ENCODE assay signal across 8 cellular contexts in the genomic region with DNA sequence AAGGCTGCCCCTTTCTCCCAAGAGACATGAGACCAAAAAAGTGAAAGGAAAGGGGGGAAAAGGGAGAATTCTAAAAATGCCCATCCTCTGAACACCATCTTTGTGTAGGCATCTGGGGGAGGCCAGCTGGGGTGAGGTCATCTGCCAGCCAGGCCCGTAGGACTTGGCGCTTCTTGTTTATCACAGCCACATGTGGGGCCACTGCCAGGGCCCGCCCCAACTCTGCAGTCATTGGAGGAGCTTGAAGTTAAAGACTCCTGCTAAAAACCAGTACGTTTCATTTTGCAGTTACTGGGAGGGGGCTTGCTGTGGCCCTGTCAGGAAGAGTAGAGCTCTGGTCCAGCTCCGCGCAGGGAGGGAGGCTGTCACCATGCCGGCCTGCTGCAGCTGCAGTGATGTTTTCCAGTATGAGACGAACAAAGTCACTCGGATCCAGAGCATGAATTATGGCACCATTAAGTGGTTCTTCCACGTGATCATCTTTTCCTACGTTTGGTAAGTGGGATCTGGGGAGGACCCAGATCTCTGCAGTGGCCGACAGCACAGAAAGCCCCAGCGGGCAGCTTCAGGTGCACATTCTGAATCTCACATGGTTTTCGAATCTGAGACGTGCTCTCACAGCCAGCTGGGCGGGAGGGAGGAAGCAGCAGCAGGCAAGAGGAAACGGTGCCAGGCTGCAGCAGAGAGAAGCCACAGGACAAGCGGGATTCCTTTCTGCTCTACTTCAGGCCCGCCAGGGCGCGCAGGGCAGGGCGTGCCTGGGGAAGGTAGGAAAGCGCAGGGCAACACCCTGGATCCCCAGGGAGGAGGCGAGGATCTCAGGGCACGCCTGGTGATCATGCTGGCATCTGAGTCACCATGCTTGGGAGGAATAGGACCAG. TPM values are rescaled to one million over a fixed set of nuclear protein-coding genes. Genes with fewer than 3 reads are reported as not detected.
A peak's percentile ranks its signal among the peaks of the same experiment; 100 is the strongest.
DNase-seq lines count a peak whose midpoint lies in the region; ATAC-seq and TF ChIP-seq lines count a peak whose summit lies in the region.

A gene (plus strand): TSS at position 276 of the 881 bp plus-strand sequence. CDS start 95 bp downstream, at position 371.

- TF ChIP-seq POLR2A in HCT116 (IDR thresholded peaks at IDR 0.05; ENCODE audit: borderline replicate concordance, extremely low read depth, insufficient read depth, insufficient read length): no peak

- peaks cover 63% of the 10 kb centered on the region for H3K4me1 Mint-ChIP-seq in activated CD8-positive, alpha-beta memory T cell treated with anti-CD3 and anti-CD28 coated beads, Interleukin-2, amount 10 ng/mL, durations not matched to agents 7 days and 5 days

- BruUV-seq in HCT116 (replicated peaks; lab: Mats Ljungman, UMichigan): no TSS peak

- no peaks in the 10 kb centered on the region for H4K20me1 ChIP-seq in HCT116 (ENCODE audit: insufficient read depth)

- peak within 1 kb of the TSS; percentile 92 for H2AFZ ChIP-seq in HCT116 (ENCODE audit: low read depth, low read length, poor library complexity, severe bottlenecking)

- POLR2A ChIA-PET in HCT116 (lab: Charles Lee): interaction anchor here (1.1 kb wide), 1 partner anchor 9 kb away, joined by 3 read pairs; no protein-coding TSS in a partner anchor

- H3K36me3 ChIP-seq in HCT116 (ENCODE audit: control insufficient read depth in 1 of 2, insufficient read depth in 2 of 2, low read length in 2 of 2): no peaks in the 10 kb centered on the region

- peak within 1 kb of the TSS; percentile 76 for H3K4me2 ChIP-seq in HCT116 (ENCODE audit: low read length)

- H3K4me3 ChIP-seq in HCT116 (replicated peaks in 1 of 2; ENCODE audit: low read depth in 1 of 2, low read length in 2 of 2): peak within 1 kb of the TSS; percentile 15 to 41; a peak in 3 of 4 replicates
- H3K4me3 ChIP-seq in epithelial cell of esophagus (ENCODE audit: low read length): peak within 1 kb of the TSS; percentile 32

- peaks cover 2% of the 10 kb centered on the region for H3K9me3 Mint-ChIP-seq in activated CD8-positive, alpha-beta memory T cell treated with anti-CD3 and anti-CD28 coated beads, Interleukin-2, amount 10 ng/mL, durations not matched to agents 7 days and 5 days (ENCODE audit: low read depth)

- no peaks in the 10 kb centered on the region for H3K27me3 ChIP-seq in HCT116 (ENCODE audit: insufficient read depth, low read length)

- H3K79me2 ChIP-seq in HCT116 (ENCODE audit: insufficient read depth, low read length): no peaks in the 10 kb centered on the region

- intact Hi-C loops in HCT116 (cut with micrococcal nuclease): loop anchor here (5.0 kb wide), 1 partner anchor 84 kb away; no protein-coding TSS in a partner anchor

- in situ Hi-C loops in Caki2 (cut with HindIII; ENCODE audit: low pct_unique_long_range_greater_than_20kb, low sequenced_read_pairs): no loop called here

- peak within 1 kb of the TSS; percentile 44 for H3K9ac ChIP-seq in HCT116 (ENCODE audit: low read length)

- CTCF ChIA-PET in HCT116 (lab: Charles Lee): interaction anchor here (0.9 kb wide), 1 partner anchor 37 kb away, joined by 3 read pairs; no protein-coding TSS in a partner anchor
- CTCF ChIA-PET in activated CD8-positive, alpha-beta memory T cell treated with anti-CD3 and anti-CD28 coated beads, Interleukin-2, amount 10 ng/mL, durations not matched to agents 7 days and 5 days (lab: Charles Lee): interaction anchor here (0.6 to 1.5 kb wide), 8 partner anchors 9 to 366 kb away, joined by 3 to 4 read pairs (median 3); no protein-coding TSS in a partner anchor

- H3K4me1 ChIP-seq in HCT116 (ENCODE audit: control insufficient read depth in 1 of 2, insufficient read depth in 2 of 2, low read length in 2 of 2): peaks cover 11 to 25% of the 10 kb centered on the region in 2 experiments

- H3K4me3 Mint-ChIP-seq in activated CD8-positive, alpha-beta memory T cell treated with anti-CD3 and anti-CD28 coated beads, Interleukin-2, amount 10 ng/mL, durations not matched to agents 7 days and 5 days: peak within 1 kb of the TSS; percentile 85

- TF ChIP-seq RAD21 in HCT116 (IDR thresholded peaks at IDR 0.05; ENCODE audit: low read depth): peak; percentile 21; the same call in 1 of the 2 replicates

- H3K27ac Mint-ChIP-seq in activated CD8-positive, alpha-beta memory T cell treated with anti-CD3 and anti-CD28 coated beads, Interleukin-2, amount 10 ng/mL, durations not matched to agents 7 days and 5 days: peak within 1 kb of the TSS; percentile 82

- peak within 1 kb of the TSS; percentile 42 for H3K27ac ChIP-seq in HCT116 (ENCODE audit: low read depth, low read length)

- H3K9me2 ChIP-seq in HCT116 (ENCODE audit: insufficient read depth): no peaks in the 10 kb centered on the region

- H3K36me3 Mint-ChIP-seq in activated CD8-positive, alpha-beta memory T cell treated with anti-CD3 and anti-CD28 coated beads, Interleukin-2, amount 10 ng/mL, durations not matched to agents 7 days and 5 days: peaks cover 11% of the 10 kb centered on the region

- no peaks in the 10 kb centered on the region for H3K9me3 ChIP-seq in HCT116 (ENCODE audit: control insufficient read depth in 1 of 2, insufficient read depth in 1 of 2, low read depth in 1 of 2, low read length in 2 of 2)

- peak; percentile 84 for DNase-seq in Caki2 (ENCODE audit: low read depth)
- peak; percentile 56 for DNase-seq in HCT116 (ENCODE audit: low read depth, low spot score)
- DNase-seq in NCI-H510A treated with DMSO at 0.1 percent for 48 hours (lab: John Stamatoyannopoulos, UW): peak; percentile 83
- peak; percentile 72 for DNase-seq in activated CD8-positive, alpha-beta memory T cell treated with anti-CD3 and anti-CD28 coated beads, Interleukin-2, amount 10 ng/mL, durations not matched to agents 7 days and 5 days
- DNase-seq in epithelial cell of esophagus (ENCODE audit: low read depth): peak; percentile 98
- peak; percentile 90 for DNase-seq in mesenteric fat pad (ENCODE audit: low spot score)
- DNase-seq in stimulated activated naive CD4-positive, alpha-beta T cell treated with Interleukin-2 at 50 U/mL for 16 hours (lab: John Stamatoyannopoulos, UW): peak; percentile 14

- peak; percentile 96 for ATAC-seq in HCT116
- ATAC-seq in activated CD8-positive, alpha-beta memory T cell treated with anti-CD3 and anti-CD28 coated beads, Interleukin-2, amount 10 ng/mL, durations not matched to agents 7 days and 5 days: peak; percentile 11
- ATAC-seq in GM21367 (IDR thresholded peaks at IDR 0.05; ENCODE audit: unreplicated experiment): no peak

- RAD21 ChIA-PET in HCT116 (lab: Charles Lee; ENCODE audit: low non-redundant PET in 1 of 2, low total read pairs in 2 of 2, uncharacterized antibody in 2 of 2, unreplicated experiment in 2 of 2): no interaction called here

- TF ChIP-seq CTCF in HCT116 (IDR thresholded peaks at IDR 0.05 in 2 of 3, conservative IDR thresholded peaks at IDR 0.05 in 1 of 3; ENCODE audit: borderline replicate concordance in 1 of 3, insufficient read depth in 1 of 3, low read depth in 2 of 3, low read length in 2 of 3): 0 out of 6 replicates have a peak, but pooled peaks of 1 of the 3 experiments have one; percentile 9
- TF ChIP-seq CTCF in epithelial cell of esophagus (IDR thresholded peaks at IDR 0.05; ENCODE audit: insufficient read depth, low read depth, low read length, missing control alignments): peak; percentile 45

- no peaks in the 10 kb centered on the region for H3K27me3 Mint-ChIP-seq in activated CD8-positive, alpha-beta memory T cell treated with anti-CD3 and anti-CD28 coated beads, Interleukin-2, amount 10 ng/mL, durations not matched to agents 7 days and 5 days

TF ChIP-seq in HCT116, 20 proteins besides CTCF, POLR2A, EP300 and RAD21 (continues in another document):
- TF ChIP-seq ZNF274 (IDR thresholded peaks at IDR 0.05; ENCODE audit: low read depth, low read length) (no peak), FOSL1 (IDR thresholded peaks at IDR 0.05; ENCODE audit: low read depth) (no peak; the same call in 1 of the 2 replicates)
- TF ChIP-seq, protein P1, sequence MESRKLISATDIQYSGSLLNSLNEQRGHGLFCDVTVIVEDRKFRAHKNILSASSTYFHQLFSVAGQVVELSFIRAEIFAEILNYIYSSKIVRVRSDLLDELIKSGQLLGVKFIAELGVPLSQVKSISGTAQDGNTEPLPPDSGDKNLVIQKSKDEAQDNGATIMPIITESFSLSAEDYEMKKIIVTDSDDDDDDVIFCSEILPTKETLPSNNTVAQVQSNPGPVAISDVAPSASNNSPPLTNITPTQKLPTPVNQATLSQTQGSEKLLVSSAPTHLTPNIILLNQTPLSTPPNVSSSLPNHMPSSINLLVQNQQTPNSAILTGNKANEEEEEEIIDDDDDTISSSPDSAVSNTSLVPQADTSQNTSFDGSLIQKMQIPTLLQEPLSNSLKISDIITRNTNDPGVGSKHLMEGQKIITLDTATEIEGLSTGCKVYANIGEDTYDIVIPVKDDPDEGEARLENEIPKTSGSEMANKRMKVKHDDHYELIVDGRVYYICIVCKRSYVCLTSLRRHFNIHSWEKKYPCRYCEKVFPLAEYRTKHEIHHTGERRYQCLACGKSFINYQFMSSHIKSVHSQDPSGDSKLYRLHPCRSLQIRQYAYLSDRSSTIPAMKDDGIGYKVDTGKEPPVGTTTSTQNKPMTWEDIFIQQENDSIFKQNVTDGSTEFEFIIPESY (IDR thresholded peaks at IDR 0.05; ENCODE audit: extremely low read depth, insufficient replicate concordance, low read length): no peak

RNA-seq across cellular contexts. Expression of the gene that starts here (rescaled TPM):
- total RNA-seq in Caki2 (2014; rRNA removed; shearing (Covaris generic); ENCODE audit: low replicate concordance): 0.93 and 1.2 TPM in 2 replicates
- 1.5 TPM for total RNA-seq in HCT116 (2021; ENCODE audit: unreplicated experiment)
- polyA plus RNA-seq in HCT116 (2012): 0.53 and 0.60 TPM in 2 replicates
- total RNA-seq in activated CD8-positive, alpha-beta memory T cell treated with anti-CD3 and anti-CD28 coated beads, Interleukin-2, amount 10 ng/mL, durations not matched to agents 7 days and 5 days: 10 to 100 TPM in 1 of 2 experiments, 1 to 10 TPM in 1; 7.5 to 14.4 TPM
- 4.7 TPM for total RNA-seq in mesenteric fat pad

Comparison
In these comparisons a context has a peak if more than half of its experiments do, and no peak if none do; other contexts are left out.
1. DNase-seq: peak in every context shown above with its lines; median percentile 98 in epithelial cell of esophagus; 90 in mesenteric fat pad; 84 in Caki2; 83 in NCI-H510A treated with DMSO at 0.1 percent for 48 hours; 72 in activated CD8-positive, alpha-beta memory T cell treated with anti-CD3 and anti-CD28 coated beads, Interleukin-2, amount 10 ng/mL, durations not matched to agents 7 days and 5 days; 56 in HCT116; 14 in stimulated activated naive CD4-positive, alpha-beta T cell treated with Interleukin-2 at 50 U/mL for 16 hours.